ENCODE assay signal across 24 cellular contexts in genomic region chr16:66346221-66346620, GRCh38. TPM values are rescaled to one million over a fixed set of nuclear protein-coding genes. Genes with fewer than 3 reads are reported as not detected.
DNase-seq lines count a peak whose midpoint lies in the region; ATAC-seq and TF ChIP-seq lines count a peak whose summit lies in the region.
"Had no signal": no experiment of that assay in that cellular context is flagged by ENCODE, and none has a peak within 500 bp of the region (broad histone marks: within the 10 kb centered on the region; RNA-seq: fewer than 3 reads in every experiment).

No MANE protein-coding gene starts in this region.

- H2AFZ ChIP-seq in PC-3 (ENCODE audit: low read length), result no peak overlapping the region

- H3K9me2 ChIP-seq in PC-3 (replicated peaks; ENCODE audit: low read length), result no peaks in the 10 kb centered on the region
- H3K9me2 ChIP-seq: SK-N-SH had no signal

- peak; percentile 29 for ATAC-seq in stimulated activated naive CD8-positive, alpha-beta T cell treated with anti-CD3 and anti-CD28 coated beads, Interleukin-15, Interleukin-2, amounts not matched to agents 100 U/mL and 50 U/mL, for 24 hours
- ATAC-seq in stimulated activated naive CD8-positive, alpha-beta T cell treated with anti-CD3 and anti-CD28 coated beads, Interleukin-15, amount 100 ng/mL, for 72 hours, result no peak
- no peak for ATAC-seq in PC-3
- ATAC-seq: CD8-positive, alpha-beta T cell had no signal

- CTCF ChIA-PET in PC-3 (lab: Charles Lee), result no interaction called here

- POLR2A ChIA-PET in PC-3 (lab: Charles Lee; ENCODE audit: unreplicated experiment), result no interaction called here

- H3K27ac ChIP-seq in PC-3 (ENCODE audit: low read length) (no peak overlapping the region), endodermal cell (ENCODE audit: low read depth, low read length) (no peak overlapping the region)

- H3K9ac ChIP-seq in PC-3 (ENCODE audit: low read length) (no peak overlapping the region), endodermal cell (ENCODE audit: extremely low read depth, low read length, poor library complexity, severe bottlenecking) (no peak overlapping the region)
- H3K9ac ChIP-seq: SK-N-SH had no signal

- H3K9me3 ChIP-seq in PC-3 (ENCODE audit: low read length) (no peaks in the 10 kb centered on the region), endodermal cell (ENCODE audit: control insufficient read depth, low read length) (no peaks in the 10 kb centered on the region)
- H3K9me3 ChIP-seq: MG63, SK-N-SH had no signal

- H3K27me3 Mint-ChIP-seq in stimulated activated naive CD8-positive, alpha-beta T cell treated with anti-CD3 and anti-CD28 coated beads, Interleukin-15, amount 100 ng/mL, for 72 hours, result peaks cover 64% of the 10 kb centered on the region
- H3K27me3 Mint-ChIP-seq in endodermal cell (ENCODE audit: insufficient read depth), result peaks cover 72% of the 10 kb centered on the region

- no peaks in the 10 kb centered on the region for H3K27me3 ChIP-seq in PC-3 (ENCODE audit: low read length)
- H3K27me3 ChIP-seq in endodermal cell (ENCODE audit: control insufficient read depth, insufficient read depth, low read length, poor library complexity, severe bottlenecking), result no peaks in the 10 kb centered on the region
- H3K27me3 ChIP-seq: MG63 had no signal

- H3K4me3 Mint-ChIP-seq in stimulated activated naive CD8-positive, alpha-beta T cell treated with anti-CD3 and anti-CD28 coated beads, Interleukin-15, amount 100 ng/mL, for 72 hours, result no peak overlapping the region
- H3K4me3 Mint-ChIP-seq in endodermal cell, result no peak overlapping the region
- H3K4me3 Mint-ChIP-seq: CD8-positive, alpha-beta T cell had no signal

- H3K4me1 Mint-ChIP-seq in stimulated activated naive CD8-positive, alpha-beta T cell treated with anti-CD3 and anti-CD28 coated beads, Interleukin-15, amount 100 ng/mL, for 72 hours, result no peaks in the 10 kb centered on the region
- peaks cover 9% of the 10 kb centered on the region for H3K4me1 Mint-ChIP-seq in endodermal cell

- H3K4me1 ChIP-seq in PC-3 (ENCODE audit: insufficient read depth, low read length), result no peaks in the 10 kb centered on the region
- H3K4me1 ChIP-seq in endodermal cell (ENCODE audit: control insufficient read depth, insufficient read depth, low read length), result peaks cover 10% of the 10 kb centered on the region

- H3K4me2 ChIP-seq in PC-3 (ENCODE audit: low read length), result no peak overlapping the region
- H3K4me2 ChIP-seq: SK-N-SH had no signal

- H3K36me3 ChIP-seq in PC-3 (ENCODE audit: low read depth, low read length) (no peaks in the 10 kb centered on the region), endodermal cell (ENCODE audit: control insufficient read depth, insufficient read depth, low read length) (no peaks in the 10 kb centered on the region)
- H3K36me3 ChIP-seq: MG63 had no signal

- H3K36me3 Mint-ChIP-seq in endodermal cell (ENCODE audit: low read depth), result no peaks in the 10 kb centered on the region
- H3K36me3 Mint-ChIP-seq: CD8-positive, alpha-beta T cell had no signal

- no peaks in the 10 kb centered on the region for H3K9me3 Mint-ChIP-seq in stimulated activated naive CD8-positive, alpha-beta T cell treated with anti-CD3 and anti-CD28 coated beads, Interleukin-15, amount 100 ng/mL, for 72 hours
- H3K9me3 Mint-ChIP-seq in endodermal cell, result no peaks in the 10 kb centered on the region
- H3K9me3 Mint-ChIP-seq: CD8-positive, alpha-beta T cell had no signal

- BruUV-seq in PC-3 (replicated peaks; lab: Mats Ljungman, UMichigan), result no TSS peak

- H3K4me3 ChIP-seq in PC-3 (ENCODE audit: low read length) (no peak overlapping the region), endodermal cell (ENCODE audit: low read length) (no peak overlapping the region)
- H3K4me3 ChIP-seq: MG63 had no signal

- intact Hi-C loops in PC-3 (cut with micrococcal nuclease), result no loop called here

- no peak overlapping the region for H3K27ac Mint-ChIP-seq in stimulated activated naive CD8-positive, alpha-beta T cell treated with anti-CD3 and anti-CD28 coated beads, Interleukin-15, amount 100 ng/mL, for 72 hours
- no peak overlapping the region for H3K27ac Mint-ChIP-seq in endodermal cell
- H3K27ac Mint-ChIP-seq: CD8-positive, alpha-beta T cell had no signal

- DNase-seq in stimulated activated naive CD8-positive, alpha-beta T cell treated with anti-CD3 and anti-CD28 coated beads, Interleukin-15, Interleukin-2, amounts not matched to agents 100 U/mL and 50 U/mL, for 24 hours, result no peak
- no peak for DNase-seq in stimulated activated naive CD8-positive, alpha-beta T cell treated with anti-CD3 and anti-CD28 coated beads, Interleukin-15, amount 100 ng/mL, for 72 hours
- no peak for DNase-seq in PC-3
- DNase-seq in endodermal cell, result peak; percentile 55
- no peak for DNase-seq in NCI-H345 (lab: John Stamatoyannopoulos, UW)
- no peak for DNase-seq in germinal center (ENCODE audit: low spot score)
- no peak for DNase-seq in retina
- DNase-seq: ACHN; C1 segment of cervical spinal cord; Calu3; CD8-positive, alpha-beta T cell; DMS153; GF-D8; MG63; NCI-H1436; NCI-H2029; NCI-H226; NCI-H524; NCI-H774; OCI-M1; SIG-M5; SK-N-SH had no signal

- 20 to 84% methylated on average over 1 to 2 of the region's 2 CpGs for WGBS in endodermal cell (ENCODE audit: insufficient coverage in 1 of 2, insufficient read length in 1 of 2), 2 experiments

- no peaks in the 10 kb centered on the region for H3K79me2 ChIP-seq in PC-3 (ENCODE audit: low read length)

- H4K20me1 ChIP-seq in PC-3 (ENCODE audit: low read length), result no peaks in the 10 kb centered on the region

- 0 out of 2 replicates have a peak, but pooled peaks have one; percentile 16 for TF ChIP-seq CTCF in PC-3 (conservative IDR thresholded peaks at IDR 0.05; ENCODE audit: low read depth, low read length)
- TF ChIP-seq CTCF in endodermal cell (conservative IDR thresholded peaks at IDR 0.05), result no peak

- no peaks in the 10 kb centered on the region for H3F3A ChIP-seq in PC-3 (ENCODE audit: low read length, unreplicated experiment)

RNA-seq across cellular contexts. Expression of gene CDH5, which starts 20.3 kb away (rescaled TPM):
- total RNA-seq in PC-3 (2014; rRNA removed) (not detected in 2 replicates), endodermal cell (under 1 TPM in 1 of 2 donors, not detected in 1; 0.18 TPM)
- 0.39 TPM for polyA plus RNA-seq in endodermal cell (2013, experiment 1 of 2)
- polyA plus RNA-seq in endodermal cell (2013, experiment 2 of 2), result 0.75 TPM
- total RNA-seq: Calu3; CD8-positive, alpha-beta T cell; LHCN-M2; RPMI7951 had no signal
- polyA plus RNA-seq: SK-N-SH had no signal
